ENCODE assay signal across 18 cellular contexts in the genomic region with DNA sequence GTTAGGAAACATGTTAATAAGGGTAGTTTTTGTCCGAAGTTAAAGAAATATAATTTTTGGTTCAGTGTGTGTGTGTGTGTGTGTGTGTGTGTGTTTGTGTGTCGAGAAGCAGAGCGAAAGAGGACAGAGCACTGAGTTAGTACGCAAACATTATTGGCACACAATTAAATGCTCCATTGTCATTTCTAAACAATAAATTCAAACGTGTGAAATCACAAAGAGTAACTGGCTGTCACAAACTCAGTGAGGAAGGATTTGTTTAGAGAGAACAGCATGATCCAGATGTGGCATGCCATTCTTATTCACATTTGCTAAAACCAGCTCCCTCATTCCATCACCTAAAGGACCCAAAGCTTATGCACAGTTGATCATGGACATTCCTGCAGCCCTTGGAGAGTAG.
DNase-seq lines count a peak whose midpoint lies in the region; ATAC-seq, FAIRE-seq and TF ChIP-seq lines count a peak whose summit lies in the region.
"Had no signal": no experiment of that assay in that cellular context is flagged by ENCODE, and none has a peak within 500 bp of the region (broad histone marks: within the 10 kb centered on the region; RNA-seq: fewer than 3 reads in every experiment).

No MANE protein-coding gene starts in this region.

- H4K5ac ChIP-seq in H1 (ENCODE audit: insufficient read length, low read depth, low read length) = no peak overlapping the region

- no peak overlapping the region for H3K23ac ChIP-seq in H1 (ENCODE audit: insufficient read length)

- TF ChIP-seq EP300 in H1 (IDR thresholded peaks at IDR 0.05; ENCODE audit: borderline replicate concordance in 1 of 2, low read depth in 2 of 2, low read length in 2 of 2) = no peak

- TF ChIP-seq POLR2A in H1 (IDR thresholded peaks at IDR 0.05; ENCODE audit: control extremely low read depth in 1 of 2, low read depth in 2 of 2, low read length in 2 of 2) = no peak

- no peak overlapping the region for H2BK15ac ChIP-seq in H1 (ENCODE audit: low read length)

- no peak overlapping the region for H2BK5ac ChIP-seq in H1 (ENCODE audit: low read depth, low read length)

- no peak overlapping the region for H3K18ac ChIP-seq in H1 (ENCODE audit: extremely low read depth, low read length)

- 83% methylated on average over 5 of the region's 5 CpGs; no CpG with 5 or more reads in 1 of the 2 experiments for WGBS in H1 (ENCODE audit: extremely low coverage in 1 of 2, insufficient coverage in 1 of 2, insufficient read length in 1 of 2, insufficient replicate concordance in 2 of 2, low coverage in 1 of 2, low lambda C conversion rate in 2 of 2, missing lambda C conversion rate in 1 of 2), 2 experiments
- 77 to 79% (median 78%) methylated on average over 5 of the region's 5 CpGs for WGBS in small intestine, 3 donors

- no peak overlapping the region for H3K14ac ChIP-seq in H1 (ENCODE audit: insufficient read length)

- no peaks in the 10 kb centered on the region for H3K36me3 ChIP-seq in H1 (ENCODE audit: control insufficient read depth in 2 of 4, insufficient read depth in 4 of 4, low read length in 3 of 4)
- H3K36me3 ChIP-seq in small intestine (ENCODE audit: control insufficient read depth in 2 of 2, insufficient read depth in 2 of 2, low read length in 2 of 2) = no peaks in the 10 kb centered on the region
- H3K36me3 ChIP-seq: BLaER1, HAP-1 had no signal

- H3K4me3 ChIP-seq in H1 (ENCODE audit: extremely low read depth in 1 of 4, insufficient read depth in 2 of 4, low read depth in 3 of 4, low read length in 4 of 4) (no peak overlapping the region), small intestine (ENCODE audit: low read depth in 1 of 2, low read length in 2 of 2) (no peak overlapping the region)
- H3K4me3 ChIP-seq: BLaER1, HAP-1 had no signal

- H3K79me1 ChIP-seq in H1 (ENCODE audit: low read depth, low read length) = no peaks in the 10 kb centered on the region

- H3K4me2 ChIP-seq in H1 (ENCODE audit: insufficient read depth in 1 of 2, low read depth in 2 of 2, low read length in 2 of 2) = no peak overlapping the region
- H3K4me2 ChIP-seq: BLaER1 had no signal

- H3K56ac ChIP-seq in H1 (replicated peaks; ENCODE audit: insufficient read length, low read depth, low read length) = no peak overlapping the region

- peak; percentile 56 for DNase-seq in Ammon's horn (ENCODE audit: low spot score)
- no peak for DNase-seq in H1 (ENCODE audit: low read depth in 1 of 2, low spot score in 2 of 2)
- DNase-seq in inferior parietal cortex (ENCODE audit: extremely low spot score) = peak; percentile 60
- DNase-seq in pons (ENCODE audit: low spot score) = peak; percentile 83
- DNase-seq in small intestine = no peak
- DNase-seq in stimulated activated CD8-positive, alpha-beta memory T cell treated with anti-CD3 and anti-CD28 coated beads, Interleukin-4, amount 100 ng/mL, for 48 hours = no peak
- no peak for DNase-seq in NCI-H524 (lab: John Stamatoyannopoulos, UW)
- DNase-seq: Caco-2; CD8-positive, alpha-beta memory T cell; DND-41; GDM1; GOT3 had no signal

- no peaks in the 10 kb centered on the region for H3K4me1 ChIP-seq in H1 (replicated peaks in 1 of 4; ENCODE audit: control insufficient read depth in 3 of 4, insufficient read depth in 4 of 4, low read length in 3 of 4)
- H3K4me1 ChIP-seq in small intestine (ENCODE audit: control insufficient read depth in 2 of 2, insufficient read depth in 1 of 2, low read depth in 1 of 2, low read length in 1 of 2) = no peaks in the 10 kb centered on the region
- H3K4me1 ChIP-seq: BLaER1, HAP-1 had no signal

- H4K8ac ChIP-seq in H1 (ENCODE audit: extremely low read depth, insufficient read depth, low read length) = no peak overlapping the region

- H4K91ac ChIP-seq in H1 (replicated peaks; ENCODE audit: insufficient read length, low read length) = no peak overlapping the region

- H3K27me3 ChIP-seq in H1 (replicated peaks in 1 of 4; ENCODE audit: control insufficient read depth in 3 of 4, extremely low read depth in 1 of 4, insufficient read depth in 3 of 4, low read length in 3 of 4) (no peaks in the 10 kb centered on the region), small intestine (ENCODE audit: control insufficient read depth in 2 of 2, insufficient read depth in 2 of 2, low read length in 2 of 2) (no peaks in the 10 kb centered on the region)
- H3K27me3 ChIP-seq: BLaER1 had no signal

- no peak overlapping the region for H2BK12ac ChIP-seq in H1 (ENCODE audit: low read depth, low read length)

- H3K4ac ChIP-seq in H1 (replicated peaks; ENCODE audit: insufficient read length, low read depth, low read length) = no peak overlapping the region

- no peak for TF ChIP-seq CTCF in H1 (IDR thresholded peaks at IDR 0.05; ENCODE audit: control extremely low read depth in 1 of 3, insufficient read depth in 1 of 3, low read depth in 1 of 3, low read length in 3 of 3)

- H2BK20ac ChIP-seq in H1 (ENCODE audit: low read length) = no peak overlapping the region

- no peaks in the 10 kb centered on the region for H3K9me3 ChIP-seq in H1 (ENCODE audit: insufficient read depth in 2 of 2, low read depth in 1 of 2, low read length in 1 of 2)
- no peaks in the 10 kb centered on the region for H3K9me3 ChIP-seq in small intestine (ENCODE audit: control insufficient read depth, low read depth)
- H3K9me3 ChIP-seq: BLaER1, Caco-2, HAP-1 had no signal

- CTCF ChIA-PET in H1 (lab: Charles Lee; ENCODE audit: partially characterized antibody) = no interaction called here

- no peaks in the 10 kb centered on the region for H3K23me2 ChIP-seq in H1 (ENCODE audit: low read depth, low read length)

- no peak for ATAC-seq in HG02588 (IDR thresholded peaks at IDR 0.05; ENCODE audit: unreplicated experiment)

- no peak overlapping the region for H2BK120ac ChIP-seq in H1 (replicated peaks; ENCODE audit: low read depth, low read length)

- H3K79me2 ChIP-seq in H1 (ENCODE audit: control insufficient read depth in 1 of 2, insufficient read depth in 2 of 2, low read length in 2 of 2) = no peaks in the 10 kb centered on the region

- H2AFZ ChIP-seq in H1 (ENCODE audit: low read length) = 0 out of 2 replicates have a peak overlapping the region, but pooled peaks have one; percentile 3

- H4K20me1 ChIP-seq in H1 (replicated peaks in 1 of 2; ENCODE audit: control insufficient read depth in 1 of 2, insufficient read depth in 2 of 2, low read length in 2 of 2) = no peaks in the 10 kb centered on the region
- H4K20me1 ChIP-seq: BLaER1 had no signal

- H3K27ac ChIP-seq in H1 (ENCODE audit: low read depth, low read length) (no peak overlapping the region), small intestine (ENCODE audit: low read depth in 1 of 2, low read length in 1 of 2) (no peak overlapping the region)
- H3K27ac ChIP-seq: 22Rv1, BLaER1 had no signal

- H3K9ac ChIP-seq in H1 (replicated peaks in 1 of 4; ENCODE audit: extremely low read depth in 1 of 4, low read depth in 3 of 4, low read length in 3 of 4) = no peak overlapping the region
- H3K9ac ChIP-seq: BLaER1 had no signal

- no peak overlapping the region for H2AK5ac ChIP-seq in H1 (ENCODE audit: low read depth, low read length)

- no peak for TF ChIP-seq RAD21 in H1 (IDR thresholded peaks at IDR 0.05 in 1 of 2, conservative IDR thresholded peaks at IDR 0.05 in 1 of 2; ENCODE audit: low read depth in 2 of 2, low read length in 2 of 2)

- FAIRE-seq in H1 (lab: Jason Lieb, UNC) (no peak), small intestine (lab: Jason Lieb, UNC) (no peak)
- FAIRE-seq: GM12892, HTR-8/SVneo had no signal

- POLR2A ChIA-PET in H1 (lab: Charles Lee; ENCODE audit: partially characterized antibody) = no interaction called here

TF ChIP-seq in H1, 55 proteins besides CTCF, POLR2A, EP300 and RAD21 (continues in another document):
- TF ChIP-seq SUZ12 (IDR thresholded peaks at IDR 0.05; ENCODE audit: low read length) = no peak
- no peak for TF ChIP-seq ASH2L (IDR thresholded peaks at IDR 0.05; ENCODE audit: low read length)
- TF ChIP-seq BRCA1 (IDR thresholded peaks at IDR 0.05; ENCODE audit: low read depth, low read length) = no peak
- no peak for TF ChIP-seq KDM1A (IDR thresholded peaks at IDR 0.05; ENCODE audit: borderline replicate concordance, low read length)
- no peak for TF ChIP-seq POLR2AphosphoS5 (IDR thresholded peaks at IDR 0.05; ENCODE audit: low read depth, low read length)
- TF ChIP-seq MAFK (IDR thresholded peaks at IDR 0.05; ENCODE audit: low read depth, low read length) = no peak

Comparison
In these comparisons a context has a peak if more than half of its experiments do, and no peak if none do; other contexts are left out.
1. DNase-seq: peak in Ammon's horn (single experiment), inferior parietal cortex (single experiment) and pons (single experiment); none in H1 (0 of 2), small intestine (single experiment), stimulated activated CD8-positive, alpha-beta memory T cell treated with anti-CD3 and anti-CD28 coated beads, Interleukin-4, amount 100 ng/mL, for 48 hours (single experiment) and NCI-H524 (0 of 2).